33 cellular contexts compared by ENCODE assay signal in genomic region chr9:93218671-93219420, GRCh38. TPM values are rescaled to one million over a fixed set of nuclear protein-coding genes. Genes with fewer than 3 reads are reported as not detected.
DNase-seq lines count a peak whose midpoint lies in the region; ATAC-seq and TF ChIP-seq lines count a peak whose summit lies in the region.
"Had no signal": no experiment of that assay in that cellular context is flagged by ENCODE, and none has a peak within 500 bp of the region (broad histone marks: within the 10 kb centered on the region; RNA-seq: fewer than 3 reads in every experiment).

No MANE protein-coding gene starts in this region.

- H3K27ac ChIP-seq in BLaER1 (peak overlapping the region; percentile 68), gastroesophageal sphincter (peak overlapping the region in 3 of 4 donors; percentile 25 to 52 (median 39)), psoas muscle (peak overlapping the region; percentile 84)
- H3K27ac ChIP-seq: parathyroid adenoma, right lobe of liver, tibial artery, VCaP had no signal

- H3K36me3 ChIP-seq in BLaER1 (no peaks in the 10 kb centered on the region), gastroesophageal sphincter (no peaks in the 10 kb centered on the region), psoas muscle (ENCODE audit: insufficient read depth in 1 of 2, low read depth in 1 of 2) (no peaks in the 10 kb centered on the region)
- H3K36me3 ChIP-seq: right lobe of liver, tibial artery had no signal

- TF ChIP-seq CTCF in gastroesophageal sphincter (IDR thresholded peaks at IDR 0.05) = no peak
- no peak for TF ChIP-seq CTCF in psoas muscle (IDR thresholded peaks at IDR 0.05)
- no peak for TF ChIP-seq CTCF in GM13977 (IDR thresholded peaks at IDR 0.05; ENCODE audit: extremely low read depth, insufficient read depth, missing control alignments)

- in situ Hi-C loops in GM13977 (cut with MboI; ENCODE audit: low pct_unique_long_range_greater_than_20kb, low sequenced_read_pairs, unreplicated experiment) = no loop called here

- H3K9me3 ChIP-seq in BLaER1 (peaks cover 11% of the 10 kb centered on the region), gastroesophageal sphincter (peaks cover 0 to 5% (median 0%) of the 10 kb centered on the region in 3 donors), psoas muscle (peaks cover 5% of the 10 kb centered on the region)
- H3K9me3 ChIP-seq: right lobe of liver, tibial artery had no signal

- H3K27me3 ChIP-seq in BLaER1 = no peaks in the 10 kb centered on the region
- no peaks in the 10 kb centered on the region for H3K27me3 ChIP-seq in gastroesophageal sphincter
- no peaks in the 10 kb centered on the region for H3K27me3 ChIP-seq in psoas muscle (ENCODE audit: insufficient read depth in 3 of 3, low read length in 2 of 3)
- H3K27me3 ChIP-seq: right lobe of liver, tibial artery had no signal

- DNase-seq in left colon (peak in 1 of 2 donors; percentile 34), psoas muscle (peak in 1 of 2 donors; percentile 55), GM03348 (ENCODE audit: low spot score) (no peak), Kasumi-1 (lab: John Stamatoyannopoulos, UW) (no peak), GM13977 (ENCODE audit: low spot score) (no peak), midbrain (lab: John Stamatoyannopoulos, UW) (no peak)
- DNase-seq: activated CD4-positive, alpha-beta T cell treated with anti-CD3 and anti-CD28 coated beads for 4 hours; activated effector memory CD4-positive, alpha-beta T cell treated with Interleukin-2 at 50 U/mL for 16 hours; activated T-cell treated with anti-CD3 and anti-CD28 coated beads, Interleukin-2, amount 50 U/mL, for 1 hour; caudate nucleus; CD4-positive, CD25-positive, alpha-beta regulatory T cell; DND-41; effector memory CD8-positive, alpha-beta T cell; GF-D8; head of caudate nucleus; mammary epithelial cell; NCI-H1417 treated with DMSO at 0.1 percent for 48 hours; NCI-H2081; NCI-H2227 treated with DMSO at 0.1 percent for 48 hours; nephron progenitor cell; SHP77 treated with DMSO at 0.1 percent for 48 hours; stimulated activated CD4-positive, alpha-beta T cell treated with anti-CD3 and anti-CD28 coated beads, Interleukin-12 subunit alpha, Interleukin-12 subunit beta, amount 100 ng/mL, for 4 hours; stimulated activated CD4-positive, alpha-beta T cell treated with anti-CD3 and anti-CD28 coated beads, Interleukin-4, amount 100 ng/mL, for 24 hours; T1000; tibial artery had no signal

- TF ChIP-seq EP300 in gastroesophageal sphincter (IDR thresholded peaks at IDR 0.05) = no peak

- TF ChIP-seq POLR2A in gastroesophageal sphincter (IDR thresholded peaks at IDR 0.05) = no peak

- H3K4me2 ChIP-seq in BLaER1 = peak overlapping the region; percentile 97

- H3K9ac ChIP-seq in BLaER1 = peak overlapping the region; percentile 45; the same call in 1 of the 2 replicates
- H3K9ac ChIP-seq: parathyroid adenoma had no signal

- 0 out of 2 replicates have a peak overlapping the region, but pooled peaks have one; percentile 25 for H3K4me3 ChIP-seq in BLaER1
- no peak overlapping the region for H3K4me3 ChIP-seq in gastroesophageal sphincter
- no peak overlapping the region for H3K4me3 ChIP-seq in psoas muscle
- H3K4me3 ChIP-seq: right lobe of liver, tibial artery had no signal

- 86% methylated on average over 5 of the region's 11 CpGs; no CpG with 5 or more reads in 1 of the 2 donors for WGBS in gastroesophageal sphincter (ENCODE audit: low coverage in 1 of 2), 2 donors
- 36 to 70% (median 41%) methylated on average over 11 of the region's 11 CpGs for WGBS in psoas muscle, 3 donors

- H3K4me1 ChIP-seq in BLaER1 (peaks cover 64% of the 10 kb centered on the region), gastroesophageal sphincter (peaks cover 0 to 60% (median 13%) of the 10 kb centered on the region in 3 donors), psoas muscle (peaks cover 41% of the 10 kb centered on the region)
- H3K4me1 ChIP-seq: right lobe of liver had no signal

- intact Hi-C loops in left colon (cut with DNase I, micrococcal nuclease) = no loop called here
- intact Hi-C loops in psoas muscle (cut with DNase I) = no loop called here

- ATAC-seq in gastroesophageal sphincter = no peak
- peak; percentile 7 for ATAC-seq in left colon
- ATAC-seq in psoas muscle = peak; percentile 12 to 39 (median 34)
- ATAC-seq: activated naive CD4-positive, alpha-beta T cell treated with anti-CD3 and anti-CD28 coated beads, Interleukin-2, amount 50 U/mL, for 72 hours; effector memory CD8-positive, alpha-beta T cell; HepG2 had no signal

- H4K20me1 ChIP-seq in BLaER1 = peaks cover 35% of the 10 kb centered on the region

RNA-seq across cellular contexts. Expression of gene WNK2, which starts 34.9 kb away (rescaled TPM):
- total RNA-seq in gastroesophageal sphincter (100 to 1,000 TPM in 1 of 4 donors, 10 to 100 TPM in 3; 26.8 to 104 (median 48.6) TPM), left colon (100 to 1,000 TPM; 161 to 279 TPM), psoas muscle (10 to 100 TPM; 35.5 to 58.8 (median 43.0) TPM)
- polyA plus RNA-seq in psoas muscle = 10 to 100 TPM in 2 of 3 donors, 1 to 10 TPM in 1; 8.1 to 22.5 (median 11.9) TPM
- total RNA-seq: A172 had no signal
- polyA plus RNA-seq: CD4-positive, CD25-positive, alpha-beta regulatory T cell had no signal
